Comparison of ENCODE assay signal across 8 cellular contexts in the genomic region with DNA sequence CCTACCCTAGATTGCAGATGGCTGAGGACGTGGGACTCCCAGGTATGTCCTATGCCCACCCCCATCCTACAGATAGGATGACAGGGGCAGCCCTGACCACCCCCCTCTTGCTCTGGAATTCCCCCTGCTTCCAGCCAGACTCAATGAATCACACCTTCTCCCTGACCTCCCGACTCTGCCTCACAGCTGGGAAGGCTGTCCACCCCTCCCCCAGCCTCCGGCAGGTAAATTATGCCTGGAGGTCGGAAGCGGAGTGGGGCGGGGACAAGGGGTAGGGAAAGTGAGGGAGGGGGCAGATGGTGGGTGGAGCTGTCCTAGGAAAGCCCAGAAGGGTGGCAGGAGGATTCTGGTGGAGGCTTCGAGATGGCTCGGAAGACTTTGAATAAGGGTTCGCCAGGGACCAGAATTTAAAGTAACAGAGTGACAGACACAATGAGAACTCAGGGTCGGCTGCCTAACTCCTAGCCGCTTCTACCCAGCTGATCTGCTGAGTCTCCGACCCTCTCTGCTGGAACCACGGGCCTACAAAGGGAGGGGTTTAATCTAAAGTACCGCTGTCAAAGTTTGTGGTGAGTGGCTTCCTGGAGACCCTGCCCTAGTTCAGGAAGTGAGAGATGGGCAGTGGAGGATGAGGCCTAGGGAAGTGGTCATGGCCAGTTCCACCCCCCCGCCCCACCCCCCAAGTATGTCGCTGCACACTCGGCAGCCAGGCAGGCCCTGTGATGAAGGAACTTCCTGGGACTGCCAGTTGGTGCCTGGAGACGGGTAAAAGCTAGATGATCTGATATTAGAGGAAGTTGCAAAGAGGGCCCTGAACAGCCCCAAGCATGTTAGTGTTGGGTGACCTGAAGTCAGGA. TPM values are rescaled to one million over a fixed set of nuclear protein-coding genes. Genes with fewer than 3 reads are reported as not detected.
DNase-seq lines count a peak whose midpoint lies in the region; ATAC-seq, FAIRE-seq and TF ChIP-seq lines count a peak whose summit lies in the region.

No MANE protein-coding gene starts in this region.

- TF ChIP-seq EP300 in transverse colon (IDR thresholded peaks at IDR 0.05; ENCODE audit: low read depth), result no peak

- ATAC-seq in left lung (peak; percentile 8), GM19467 (IDR thresholded peaks at IDR 0.05; ENCODE audit: unreplicated experiment) (no peak)

- H3K9me3 ChIP-seq in NT2/D1 (ENCODE audit: insufficient read depth, low read length), result peaks cover 10% of the 10 kb centered on the region
- peaks cover 0 to 3% of the 10 kb centered on the region in 2 donors for H3K9me3 ChIP-seq in left lung
- peaks cover 0 to 1% of the 10 kb centered on the region in 2 donors for H3K9me3 ChIP-seq in transverse colon
- no peaks in the 10 kb centered on the region for H3K9me3 ChIP-seq in prostate gland

- intact Hi-C loops in left lung (cut with DNase I) (no loop called here), transverse colon (cut with DNase I; ENCODE audit: low total_unique reads) (no loop called here), prostate gland (cut with DNase I) (no loop called here)

- TF ChIP-seq CTCF in bronchial epithelial cell (IDR thresholded peaks at IDR 0.05; ENCODE audit: insufficient read depth, low read length, severe bottlenecking) (no peak), left lung (IDR thresholded peaks at IDR 0.05) (no peak), transverse colon (IDR thresholded peaks at IDR 0.05) (no peak), prostate gland (IDR thresholded peaks at IDR 0.05) (no peak)

- 47 to 51% methylated on average over 8 to 18 of the region's 18 CpGs for WGBS in transverse colon (ENCODE audit: low coverage in 1 of 2), 2 donors
- 34% methylated on average over 18 of the region's 18 CpGs for WGBS in prostate gland

- no peak for FAIRE-seq in bronchial epithelial cell (lab: Jason Lieb, UNC)

- peak overlapping the region; percentile 21 for H3K9ac ChIP-seq in NT2/D1 (ENCODE audit: insufficient read length, low read depth)

- H3K36me3 ChIP-seq in NT2/D1 (ENCODE audit: insufficient read depth, insufficient read length, low read length) (peaks cover 19% of the 10 kb centered on the region), bronchial epithelial cell (ENCODE audit: control insufficient read depth, insufficient read depth, low read length) (peaks cover 5% of the 10 kb centered on the region), left lung (no peaks in the 10 kb centered on the region), transverse colon (no peaks in the 10 kb centered on the region), prostate gland (no peaks in the 10 kb centered on the region)

- DNase-seq in Caki2 (ENCODE audit: low read depth) (peak; percentile 80), NT2/D1 (ENCODE audit: low read depth, low spot score) (peak; percentile 63), bronchial epithelial cell (ENCODE audit: low read depth) (peak; percentile 90), left lung (peak; percentile 68 to 85), transverse colon (no peak), NCI-H128 (lab: John Stamatoyannopoulos, UW; ENCODE audit: unreplicated experiment) (no peak), prostate gland (ENCODE audit: low spot score) (no peak)

- H3K27ac ChIP-seq in left lung (peak overlapping the region; percentile 48 to 93), transverse colon (peak overlapping the region; percentile 91 to 97 (median 94)), prostate gland (no peak overlapping the region)

- H3K4me1 ChIP-seq in NT2/D1 (ENCODE audit: insufficient read depth, insufficient read length), result peaks cover 10% of the 10 kb centered on the region
- peaks cover 19 to 76% of the 10 kb centered on the region in 2 donors for H3K4me1 ChIP-seq in left lung
- peaks cover 28 to 70% (median 61%) of the 10 kb centered on the region in 4 donors for H3K4me1 ChIP-seq in transverse colon
- H3K4me1 ChIP-seq in prostate gland (replicated peaks), result peaks cover 8% of the 10 kb centered on the region

- H3K27me3 ChIP-seq in NT2/D1 (ENCODE audit: insufficient read depth, insufficient read length) (peaks cover 40% of the 10 kb centered on the region), bronchial epithelial cell (ENCODE audit: control insufficient read depth, insufficient read depth, low read length) (no peaks in the 10 kb centered on the region), left lung (peaks cover 0 to 24% of the 10 kb centered on the region in 2 donors), transverse colon (no peaks in the 10 kb centered on the region), prostate gland (replicated peaks; ENCODE audit: insufficient read depth) (no peaks in the 10 kb centered on the region)

- in situ Hi-C loops in Caki2 (cut with HindIII; ENCODE audit: low pct_unique_long_range_greater_than_20kb, low sequenced_read_pairs) (no loop called here), transverse colon (cut with MboI; ENCODE audit: low pct_ligation_motif_present in 1 of 4, low pct_unique_long_range_greater_than_20kb in 1 of 4, low sequenced_read_pairs in 3 of 4) (no loop called here)

- no peak for TF ChIP-seq POLR2A in transverse colon (IDR thresholded peaks at IDR 0.05)
- TF ChIP-seq POLR2A in prostate gland (IDR thresholded peaks at IDR 0.05), result no peak

- H3K4me3 ChIP-seq in NT2/D1 (ENCODE audit: insufficient read length, low read depth), result no peak overlapping the region
- peak overlapping the region; percentile 22 for H3K4me3 ChIP-seq in bronchial epithelial cell (ENCODE audit: low read depth, low read length)
- peak overlapping the region in 1 of 2 donors; percentile 2 for H3K4me3 ChIP-seq in left lung
- no peak overlapping the region for H3K4me3 ChIP-seq in transverse colon
- no peak overlapping the region for H3K4me3 ChIP-seq in prostate gland

RNA-seq across cellular contexts. Expression of gene PLEKHG3, which starts 4.2 kb away (rescaled TPM):
- total RNA-seq in Caki2 (2014; rRNA removed; shearing (Covaris generic); ENCODE audit: low replicate concordance), result 48.3 and 99.4 TPM in 2 replicates
- 32.4 and 35.8 TPM in 2 replicates for total RNA-seq in bronchial epithelial cell
- 10 to 100 TPM; 31.9 to 34.3 TPM for total RNA-seq in left lung
- total RNA-seq in transverse colon, result 100 to 1,000 TPM in 2 of 4 donors, 10 to 100 TPM in 2; 58.1 to 273 (median 94.7) TPM
- total RNA-seq in prostate gland, result 10 to 100 TPM; 57.8 to 69.7 TPM

Comparison
In these comparisons a context has a peak if more than half of its experiments do, and no peak if none do; other contexts are left out.
1. DNase-seq: peak in Caki2 (single experiment), NT2/D1 (single experiment), bronchial epithelial cell (single experiment) and left lung (2 of 2); none in transverse colon (single experiment), NCI-H128 (single experiment) and prostate gland (single experiment).
2. H3K27ac ChIP-seq: peak in left lung (2 of 2) and transverse colon (4 of 4); none in prostate gland (0 of 2).